Comparison of ENCODE assay signal across 10 cellular contexts in the genomic region with DNA sequence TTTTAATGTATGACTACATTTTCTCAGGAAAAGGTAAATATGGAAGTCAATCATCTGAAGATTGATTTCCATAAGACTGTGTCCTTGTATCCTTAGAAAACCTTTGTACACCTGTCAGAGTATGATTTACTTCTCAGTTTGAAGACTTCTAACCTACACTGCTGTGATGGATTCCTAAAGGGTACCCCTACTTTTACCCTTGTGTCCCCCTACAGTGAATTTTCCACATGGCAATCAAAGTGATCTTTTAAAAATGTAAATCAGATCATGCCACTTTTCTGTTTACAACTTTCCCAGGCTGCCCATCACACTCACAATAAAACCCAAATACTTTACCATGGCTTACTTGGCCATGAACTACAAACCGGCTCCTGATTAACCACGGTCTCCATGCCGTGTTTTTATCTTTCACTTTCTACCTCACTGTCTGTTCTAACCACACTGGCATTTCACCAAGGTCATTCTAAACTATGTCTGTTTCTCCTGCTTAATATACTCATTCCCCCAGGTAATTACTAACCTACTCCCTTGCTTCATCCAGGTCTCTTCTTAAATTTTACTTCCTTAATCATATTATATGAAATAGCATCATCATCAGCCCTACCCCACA. TPM values are rescaled to one million over a fixed set of nuclear protein-coding genes. Genes with fewer than 3 reads are reported as not detected.
DNase-seq lines count a peak whose midpoint lies in the region; ATAC-seq and TF ChIP-seq lines count a peak whose summit lies in the region.
"Had no signal": no experiment of that assay in that cellular context is flagged by ENCODE, and none has a peak within 500 bp of the region (broad histone marks: within the 10 kb centered on the region; RNA-seq: fewer than 3 reads in every experiment).

No MANE protein-coding gene starts in this region.

- H3K9me3 Mint-ChIP-seq in endodermal cell: no peaks in the 10 kb centered on the region

- no peak for TF ChIP-seq CTCF in GM10266 (IDR thresholded peaks at IDR 0.05; ENCODE audit: control insufficient read depth, insufficient read depth, low read depth, missing control alignments)
- TF ChIP-seq CTCF in choroid plexus epithelial cell (conservative IDR thresholded peaks at IDR 0.05; ENCODE audit: low read depth, low read length): no peak
- TF ChIP-seq CTCF in endodermal cell (conservative IDR thresholded peaks at IDR 0.05): no peak
- no peak for TF ChIP-seq CTCF in suprapubic skin (IDR thresholded peaks at IDR 0.05)
- TF ChIP-seq CTCF in ascending aorta (IDR thresholded peaks at IDR 0.05): no peak

- H3K9ac ChIP-seq in endodermal cell (ENCODE audit: extremely low read depth, low read length, poor library complexity, severe bottlenecking): no peak overlapping the region

- no peak for TF ChIP-seq POLR2A in suprapubic skin (IDR thresholded peaks at IDR 0.05)

- H3K27ac ChIP-seq in endodermal cell (ENCODE audit: low read depth, low read length) (no peak overlapping the region), suprapubic skin (no peak overlapping the region), ascending aorta (no peak overlapping the region)

- 89 to 100% methylated on average over 3 of the region's 3 CpGs for WGBS in endodermal cell (ENCODE audit: insufficient coverage in 1 of 2, insufficient read length in 1 of 2), 2 experiments
- 48% methylated on average over 3 of the region's 3 CpGs for WGBS in suprapubic skin

- H3K4me3 ChIP-seq in choroid plexus epithelial cell (ENCODE audit: low read depth, low read length) (no peak overlapping the region), endodermal cell (ENCODE audit: low read length) (no peak overlapping the region), suprapubic skin (no peak overlapping the region), ascending aorta (no peak overlapping the region)

- peaks cover 6% of the 10 kb centered on the region for H3K4me1 Mint-ChIP-seq in endodermal cell

- H3K27me3 ChIP-seq in endodermal cell (ENCODE audit: control insufficient read depth, insufficient read depth, low read length, poor library complexity, severe bottlenecking): no peaks in the 10 kb centered on the region
- no peaks in the 10 kb centered on the region for H3K27me3 ChIP-seq in suprapubic skin
- no peaks in the 10 kb centered on the region for H3K27me3 ChIP-seq in ascending aorta

- no peak overlapping the region for H3K27ac Mint-ChIP-seq in endodermal cell

- ATAC-seq in GM21381 (IDR thresholded peaks at IDR 0.05; ENCODE audit: unreplicated experiment) (peak; percentile 82), HG03521 (IDR thresholded peaks at IDR 0.05; ENCODE audit: unreplicated experiment) (peak; percentile 92)

- DNase-seq in GM10266 (ENCODE audit: extremely low spot score) (peak; percentile 18), choroid plexus epithelial cell (ENCODE audit: low read depth) (peak; percentile 76), endodermal cell (no peak), NCI-H510A (lab: John Stamatoyannopoulos, UW) (no peak), suprapubic skin (ENCODE audit: low spot score in 2 of 2) (no peak), ascending aorta (ENCODE audit: low spot score in 2 of 2) (no peak)

- H3K36me3 Mint-ChIP-seq in endodermal cell (ENCODE audit: low read depth): no peaks in the 10 kb centered on the region

- H3K4me3 Mint-ChIP-seq in endodermal cell: no peak overlapping the region

- no peaks in the 10 kb centered on the region for H3K27me3 Mint-ChIP-seq in endodermal cell (ENCODE audit: insufficient read depth)

- no peak for TF ChIP-seq EP300 in suprapubic skin (IDR thresholded peaks at IDR 0.05)

- intact Hi-C loops in ascending aorta (cut with DNase I): no loop called here

- no peaks in the 10 kb centered on the region for H3K36me3 ChIP-seq in endodermal cell (ENCODE audit: control insufficient read depth, insufficient read depth, low read length)
- no peaks in the 10 kb centered on the region for H3K36me3 ChIP-seq in suprapubic skin
- H3K36me3 ChIP-seq in ascending aorta: no peaks in the 10 kb centered on the region

- no peaks in the 10 kb centered on the region for H3K9me3 ChIP-seq in endodermal cell (ENCODE audit: control insufficient read depth, low read length)
- no peaks in the 10 kb centered on the region for H3K9me3 ChIP-seq in suprapubic skin
- H3K9me3 ChIP-seq in ascending aorta: no peaks in the 10 kb centered on the region

- H3K4me1 ChIP-seq in endodermal cell (ENCODE audit: control insufficient read depth, insufficient read depth, low read length): no peaks in the 10 kb centered on the region
- H3K4me1 ChIP-seq in suprapubic skin: peaks cover 9% of the 10 kb centered on the region
- no peaks in the 10 kb centered on the region for H3K4me1 ChIP-seq in ascending aorta

RNA-seq across cellular contexts. Expression of a gene that starts 8.1 kb away (rescaled TPM):
- total RNA-seq in endodermal cell (1 to 10 TPM; 1.6 TPM), suprapubic skin (1 to 10 TPM in 3 of 4 donors, not detected in 1; 1.2 to 3.0 (median 1.2) TPM), ascending aorta (not detected)
- polyA plus RNA-seq in endodermal cell (2013, experiment 1 of 2): 1.5 TPM
- 0.54 TPM for polyA plus RNA-seq in endodermal cell (2013, experiment 2 of 2)
- total RNA-seq: lung microvascular endothelial cell, NCI-H460 had no signal

RNA-seq across cellular contexts. Expression of a gene that starts 8.1 kb away (rescaled TPM):
- 10 to 100 TPM in 1 of 2 donors, 1 to 10 TPM in 1; 9.7 to 21.4 TPM for total RNA-seq in endodermal cell
- 21.4 TPM for polyA plus RNA-seq in endodermal cell (2013, experiment 1 of 2)
- polyA plus RNA-seq in endodermal cell (2013, experiment 2 of 2): 21.9 TPM
- 10 to 100 TPM; 39.8 to 46.6 (median 41.3) TPM for total RNA-seq in suprapubic skin
- total RNA-seq in ascending aorta: 0.85 TPM

Comparison
In these comparisons a context has a peak if more than half of its experiments do, and no peak if none do; other contexts are left out.
1. DNase-seq: peak in GM10266 (single experiment) and choroid plexus epithelial cell (single experiment); none in endodermal cell (single experiment), NCI-H510A (single experiment), suprapubic skin (0 of 2) and ascending aorta (0 of 2).